8 cellular contexts compared by ENCODE assay signal in genomic region chr1:42962641-42963377, GRCh38. TPM values are rescaled to one million over a fixed set of nuclear protein-coding genes. Genes with fewer than 3 reads are reported as not detected.
DNase-seq lines count a peak whose midpoint lies in the region; ATAC-seq and TF ChIP-seq lines count a peak whose summit lies in the region.
"Had no signal": no experiment of that assay in that cellular context is flagged by ENCODE, and none has a peak within 500 bp of the region (broad histone marks: within the 10 kb centered on the region; RNA-seq: fewer than 3 reads in every experiment).

No MANE protein-coding gene starts in this region.

- intact Hi-C loops in CD14-positive monocyte (cut with micrococcal nuclease) = no loop called here

- TF ChIP-seq CTCF in foreskin fibroblast (IDR thresholded peaks at IDR 0.05; ENCODE audit: low read depth, low read length) (no peak), CD14-positive monocyte (IDR thresholded peaks at IDR 0.05) (no peak)

- peak overlapping the region; percentile 39; the same call in 1 of the 2 replicates for H3K9ac ChIP-seq in HUES64 (ENCODE audit: low read depth, low read length)
- H3K9ac ChIP-seq in NT2/D1 (ENCODE audit: insufficient read length, low read depth) = peak overlapping the region; percentile 77

- H3K27me3 ChIP-seq in HUES64 (ENCODE audit: insufficient read depth, low read length) (no peaks in the 10 kb centered on the region), NT2/D1 (ENCODE audit: insufficient read depth, insufficient read length) (no peaks in the 10 kb centered on the region)

- H3K27ac ChIP-seq in HUES64 (ENCODE audit: low read depth, low read length) = peak overlapping the region; percentile 93

- peak; percentile 92 for DNase-seq in NT2/D1 (ENCODE audit: low read depth, low spot score)
- DNase-seq in foreskin fibroblast = peak; percentile 72 to 88
- DNase-seq in GDM1 (lab: John Stamatoyannopoulos, UW) = no peak
- DNase-seq in CD14-positive monocyte (ENCODE audit: low spot score) = no peak
- DNase-seq in SIG-M5 (lab: John Stamatoyannopoulos, UW) = no peak
- DNase-seq: activated CD4-positive, alpha-beta T cell treated with anti-CD3 and anti-CD28 coated beads for 48 hours had no signal

- WGBS in HUES64 = 22% methylated on average over 13 of the region's 13 CpGs

- H3K4me1 Mint-ChIP-seq in stimulated activated memory B cell treated with anti-CD40 and anti-IgM and Interleukin-4, amounts not matched to agents 10 μg/mL and 1 μg/mL and 100 μg/mL, for 72 hours = peaks cover 34% of the 10 kb centered on the region
- H3K4me1 Mint-ChIP-seq in CD14-positive monocyte = peaks cover 18% of the 10 kb centered on the region

- H3K9me3 ChIP-seq in HUES64 (ENCODE audit: insufficient read depth, low read depth, low read length) (no peaks in the 10 kb centered on the region), NT2/D1 (ENCODE audit: insufficient read depth, low read length) (no peaks in the 10 kb centered on the region)

- H3K4me3 Mint-ChIP-seq in stimulated activated memory B cell treated with anti-CD40 and anti-IgM and Interleukin-4, amounts not matched to agents 10 μg/mL and 1 μg/mL and 100 μg/mL, for 72 hours = no peak overlapping the region
- H3K4me3 Mint-ChIP-seq in CD14-positive monocyte = peak overlapping the region in 1 of 2 donors; percentile 64

- H3K9me3 Mint-ChIP-seq in stimulated activated memory B cell treated with anti-CD40 and anti-IgM and Interleukin-4, amounts not matched to agents 10 μg/mL and 1 μg/mL and 100 μg/mL, for 72 hours = no peaks in the 10 kb centered on the region
- peaks cover 0 to 6% (median 2%) of the 10 kb centered on the region in 7 donors for H3K9me3 Mint-ChIP-seq in CD14-positive monocyte

- ATAC-seq in stimulated activated memory B cell treated with anti-CD40 and anti-IgM and Interleukin-4, amounts not matched to agents 10 μg/mL and 1 μg/mL and 100 μg/mL, for 72 hours = no peak

- no peaks in the 10 kb centered on the region for H3K27me3 Mint-ChIP-seq in stimulated activated memory B cell treated with anti-CD40 and anti-IgM and Interleukin-4, amounts not matched to agents 10 μg/mL and 1 μg/mL and 100 μg/mL, for 72 hours
- H3K27me3 Mint-ChIP-seq in CD14-positive monocyte (ENCODE audit: low read depth in 3 of 3) = peaks cover 50 to 58% (median 52%) of the 10 kb centered on the region in 3 donors

- H3K4me1 ChIP-seq in HUES64 (ENCODE audit: insufficient read depth, low read length) (peaks cover 42% of the 10 kb centered on the region), NT2/D1 (ENCODE audit: insufficient read depth, insufficient read length) (peaks cover 34% of the 10 kb centered on the region)

- H3K4me3 ChIP-seq in HUES64 (ENCODE audit: low read length) = peak overlapping the region; percentile 23
- H3K4me3 ChIP-seq in NT2/D1 (ENCODE audit: insufficient read length, low read depth) = no peak overlapping the region
- no peak overlapping the region for H3K4me3 ChIP-seq in foreskin fibroblast (ENCODE audit: low read depth in 1 of 2, low read length in 2 of 2)

- no peaks in the 10 kb centered on the region for H3K36me3 Mint-ChIP-seq in stimulated activated memory B cell treated with anti-CD40 and anti-IgM and Interleukin-4, amounts not matched to agents 10 μg/mL and 1 μg/mL and 100 μg/mL, for 72 hours
- H3K36me3 Mint-ChIP-seq in CD14-positive monocyte = peaks cover 0 to 3% of the 10 kb centered on the region in 2 donors

- H3K36me3 ChIP-seq in HUES64 (ENCODE audit: insufficient read depth, low read length) = no peaks in the 10 kb centered on the region
- H3K36me3 ChIP-seq in NT2/D1 (ENCODE audit: insufficient read depth, insufficient read length, low read length) = peaks cover 13% of the 10 kb centered on the region

- H3K27ac Mint-ChIP-seq in stimulated activated memory B cell treated with anti-CD40 and anti-IgM and Interleukin-4, amounts not matched to agents 10 μg/mL and 1 μg/mL and 100 μg/mL, for 72 hours = peak overlapping the region; percentile 35
- no peak overlapping the region for H3K27ac Mint-ChIP-seq in CD14-positive monocyte

RNA-seq across cellular contexts. Expression of gene SLC2A1, which starts 4.1 kb away (rescaled TPM):
- polyA plus RNA-seq in HUES64 (2013, experiment 1 of 2) = 201 TPM
- polyA plus RNA-seq in HUES64 (2013, experiment 2 of 2) = 227 TPM
- polyA plus RNA-seq in CD14-positive monocyte = under 1 TPM; 0.56 to 0.71 TPM

Comparison
In these comparisons a context has a peak if more than half of its experiments do, and no peak if none do; other contexts are left out.
1. DNase-seq: peak in NT2/D1 (single experiment) and foreskin fibroblast (2 of 2); none in GDM1 (single experiment), CD14-positive monocyte (single experiment) and SIG-M5 (single experiment).